10 cellular contexts compared by ENCODE assay signal in the genomic region with DNA sequence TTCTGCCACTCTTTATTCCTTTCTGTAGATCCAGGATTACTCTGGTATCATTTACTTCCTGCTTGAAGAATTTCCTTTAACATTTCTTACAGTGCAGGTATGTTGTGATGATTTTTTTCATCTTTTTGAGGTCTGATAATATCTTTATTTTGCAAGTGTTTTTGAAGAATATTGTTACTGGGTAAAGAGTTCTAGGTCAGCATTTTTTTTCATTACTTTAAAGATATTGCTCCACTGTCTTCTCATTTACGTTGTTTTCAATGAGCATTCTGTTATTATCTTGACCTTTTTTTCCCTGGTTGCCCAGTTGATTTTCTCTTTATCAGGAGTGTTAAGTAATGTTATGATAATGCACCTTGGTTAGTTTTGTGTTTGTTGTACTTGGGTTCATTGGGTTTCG. TPM values are rescaled to one million over a fixed set of nuclear protein-coding genes. Genes with fewer than 3 reads are reported as not detected.
"Had no signal": no experiment of that assay in that cellular context is flagged by ENCODE, and none has a peak within 500 bp of the region (broad histone marks: within the 10 kb centered on the region; RNA-seq: fewer than 3 reads in every experiment).

No MANE protein-coding gene starts in this region.

- H3K4me2 ChIP-seq: KMS-11 had no signal

- H3K9me3 ChIP-seq: HAP-1 had no signal

- H3K36me3 ChIP-seq: HAP-1 had no signal

- H3K27ac ChIP-seq: GM23248, KMS-11 had no signal

- H3K4me3 ChIP-seq: GM23248, HAP-1 had no signal

- H3K4me1 ChIP-seq: HAP-1 had no signal

- DNase-seq: GM23248, GOT3, H7, HFFc6, KBM-7 had no signal

- H2AFZ ChIP-seq: GM23248 had no signal

- ATAC-seq: HCT116 had no signal

- H3K9ac ChIP-seq: GM23248, KMS-11 had no signal

RNA-seq across cellular contexts. Expression of gene TMEM247, which starts 31.7 kb away (rescaled TPM):
- total RNA-seq: GM23248, H4, H7, HFFc6, HT-29 had no signal
- polyA plus RNA-seq: GM23248 had no signal
